In genomic region chr1:209956116-209956515, GRCh38 we compare ENCODE assay signal across 30 cellular contexts. TPM values are rescaled to one million over a fixed set of nuclear protein-coding genes. Genes with fewer than 3 reads are reported as not detected.
"Had no signal": no experiment of that assay in that cellular context is flagged by ENCODE, and none has a peak within 500 bp of the region (broad histone marks: within the 10 kb centered on the region; RNA-seq: fewer than 3 reads in every experiment).

No MANE protein-coding gene starts in this region.

- DNase-seq: stimulated activated CD4-positive, alpha-beta T cell treated with anti-CD3 and anti-CD28 coated beads, Interleukin-2, amount 100 ng/mL, for 48 hours; stimulated activated CD4-positive, alpha-beta T cell treated with anti-CD3 and anti-CD28 coated beads, Interleukin-4, amount 100 ng/mL, for 1 hour; stimulated activated CD4-positive, alpha-beta T cell treated with anti-CD3 and anti-CD28 coated beads, Interleukin-4, amount 100 ng/mL, for 24 hours; stimulated activated CD4-positive, alpha-beta T cell treated with anti-CD3 and anti-CD28 coated beads, Interleukin-4, amount 100 ng/mL, for 4 hours; stimulated activated CD8-positive, alpha-beta memory T cell treated with anti-CD3 and anti-CD28 coated beads, Interleukin-4, amount 100 ng/mL, for 48 hours; stimulated activated naive B cell treated with anti-CD40 and anti-IgM and Interleukin-4, amounts not matched to agents 10 μg/mL and 1 μg/mL and 100 μg/mL, for 72 hours; stimulated activated naive CD4-positive, alpha-beta T cell; stimulated activated naive CD4-positive, alpha-beta T cell treated with Interleukin-2 at 50 U/mL for 16 hours; stimulated activated naive CD8-positive, alpha-beta T cell treated with anti-CD3 and anti-CD28 coated beads, Interleukin-15, amount 100 ng/mL, for 72 hours; stimulated activated naive CD8-positive, alpha-beta T cell treated with anti-CD3 and anti-CD28 coated beads, Interleukin-15, Interleukin-2, amounts not matched to agents 100 U/mL and 50 U/mL, for 24 hours; stomach; substantia nigra; testis; thyroid gland; tibial artery; transverse colon; trophoblast cell; upper lobe of left lung; upper lobe of right lung; uterus had no signal

- H3K27me3 ChIP-seq: stomach, suprapubic skin, testis, thyroid gland, tibial artery, tibial nerve, transverse colon, upper lobe of left lung, upper lobe of right lung, uterus, vagina had no signal

- H3K4me3 ChIP-seq: stomach, suprapubic skin, testis, thoracic aorta, thyroid gland, tibial artery, tibial nerve, transverse colon, upper lobe of left lung, upper lobe of right lung, uterus, vagina had no signal

- H3K36me3 Mint-ChIP-seq: stimulated activated effector memory CD8-positive, alpha-beta T cell treated with anti-CD3 and anti-CD28 coated beads, Interleukin-12 subunit alpha, Interleukin-12 subunit beta, amount 100 ng/mL, for 72 hours; stimulated activated memory B cell treated with anti-CD40 and anti-IgM and Interleukin-4, amounts not matched to agents 10 μg/mL and 1 μg/mL and 100 μg/mL, for 72 hours; stimulated activated naive B cell treated with anti-CD40 and anti-IgM and Interleukin-4, amounts not matched to agents 10 μg/mL and 1 μg/mL and 100 μg/mL, for 72 hours; type B pancreatic cell had no signal

- H3K27ac Mint-ChIP-seq: stimulated activated effector memory CD8-positive, alpha-beta T cell treated with anti-CD3 and anti-CD28 coated beads, Interleukin-12 subunit alpha, Interleukin-12 subunit beta, amount 100 ng/mL, for 72 hours; stimulated activated memory B cell treated with anti-CD40 and anti-IgM and Interleukin-4, amounts not matched to agents 10 μg/mL and 1 μg/mL and 100 μg/mL, for 72 hours; stimulated activated naive B cell treated with anti-CD40 and anti-IgM and Interleukin-4, amounts not matched to agents 10 μg/mL and 1 μg/mL and 100 μg/mL, for 72 hours; stimulated activated naive CD8-positive, alpha-beta T cell treated with anti-CD3 and anti-CD28 coated beads, Interleukin-15, amount 100 ng/mL, for 72 hours; stimulated activated naive CD8-positive, alpha-beta T cell treated with anti-CD3 and anti-CD28 coated beads, Interleukin-15, Interleukin-2, amounts not matched to agents 100 ng/mL and 50 ng/mL, for 24 hours; type B pancreatic cell had no signal

- H3K36me3 ChIP-seq: stomach, suprapubic skin, thoracic aorta, thyroid gland, tibial artery, tibial nerve, transverse colon, upper lobe of left lung, upper lobe of right lung, uterus, vagina had no signal

- H3K9me3 Mint-ChIP-seq: stimulated activated naive B cell treated with anti-CD40 and anti-IgM and Interleukin-4, amounts not matched to agents 10 μg/mL and 1 μg/mL and 100 μg/mL, for 72 hours; stimulated activated naive CD8-positive, alpha-beta T cell treated with anti-CD3 and anti-CD28 coated beads, Interleukin-15, amount 100 ng/mL, for 72 hours; stimulated activated naive CD8-positive, alpha-beta T cell treated with anti-CD3 and anti-CD28 coated beads, Interleukin-15, Interleukin-2, amounts not matched to agents 100 ng/mL and 50 ng/mL, for 24 hours; type B pancreatic cell had no signal

- H3K9me3 ChIP-seq: stomach, suprapubic skin, testis, thoracic aorta, thyroid gland, tibial artery, tibial nerve, transverse colon, upper lobe of left lung, upper lobe of right lung, uterus, vagina had no signal

- H3K4me1 ChIP-seq: stomach, suprapubic skin, testis, thyroid gland, tibial artery, tibial nerve, transverse colon, upper lobe of left lung, upper lobe of right lung, uterus, vagina had no signal

- FAIRE-seq: urothelium cell line had no signal

- H3K4me1 Mint-ChIP-seq: stimulated activated effector memory CD8-positive, alpha-beta T cell treated with anti-CD3 and anti-CD28 coated beads, Interleukin-12 subunit alpha, Interleukin-12 subunit beta, amount 100 ng/mL, for 72 hours; stimulated activated memory B cell treated with anti-CD40 and anti-IgM and Interleukin-4, amounts not matched to agents 10 μg/mL and 1 μg/mL and 100 μg/mL, for 72 hours; stimulated activated naive B cell treated with anti-CD40 and anti-IgM and Interleukin-4, amounts not matched to agents 10 μg/mL and 1 μg/mL and 100 μg/mL, for 72 hours; stimulated activated naive CD8-positive, alpha-beta T cell treated with anti-CD3 and anti-CD28 coated beads, Interleukin-15, amount 100 ng/mL, for 72 hours had no signal

- H3K27ac ChIP-seq: stomach, suprapubic skin, testis, thoracic aorta, thyroid gland, tibial artery, tibial nerve, transverse colon, upper lobe of left lung, upper lobe of right lung, uterus, vagina had no signal

- H3K4me3 Mint-ChIP-seq: stimulated activated effector memory CD8-positive, alpha-beta T cell treated with anti-CD3 and anti-CD28 coated beads, Interleukin-12 subunit alpha, Interleukin-12 subunit beta, amount 100 ng/mL, for 72 hours; stimulated activated memory B cell treated with anti-CD40 and anti-IgM and Interleukin-4, amounts not matched to agents 10 μg/mL and 1 μg/mL and 100 μg/mL, for 72 hours; stimulated activated naive B cell treated with anti-CD40 and anti-IgM and Interleukin-4, amounts not matched to agents 10 μg/mL and 1 μg/mL and 100 μg/mL, for 72 hours; stimulated activated naive CD8-positive, alpha-beta T cell treated with anti-CD3 and anti-CD28 coated beads, Interleukin-15, amount 100 ng/mL, for 72 hours; stimulated activated naive CD8-positive, alpha-beta T cell treated with anti-CD3 and anti-CD28 coated beads, Interleukin-15, Interleukin-2, amounts not matched to agents 100 ng/mL and 50 ng/mL, for 24 hours; type B pancreatic cell had no signal

- ATAC-seq: stimulated activated effector memory CD8-positive, alpha-beta T cell treated with anti-CD3 and anti-CD28 coated beads, Interleukin-12 subunit alpha, Interleukin-12 subunit beta, amount 100 ng/mL, for 72 hours; stimulated activated memory B cell treated with anti-CD40 and anti-IgM and Interleukin-4, amounts not matched to agents 10 μg/mL and 1 μg/mL and 100 μg/mL, for 72 hours; stimulated activated naive B cell treated with anti-CD40 and anti-IgM and Interleukin-4, amounts not matched to agents 10 μg/mL and 1 μg/mL and 100 μg/mL, for 72 hours; stimulated activated naive CD8-positive, alpha-beta T cell treated with anti-CD3 and anti-CD28 coated beads, Interleukin-15, amount 100 ng/mL, for 72 hours; stimulated activated naive CD8-positive, alpha-beta T cell treated with anti-CD3 and anti-CD28 coated beads, Interleukin-15, Interleukin-2, amounts not matched to agents 100 U/mL and 50 U/mL, for 24 hours; upper lobe of right lung had no signal

RNA-seq across cellular contexts. Expression of gene SYT14, which starts 18.1 kb away (rescaled TPM):
- total RNA-seq: subcutaneous adipose tissue, thoracic aorta, upper lobe of left lung had no signal
